8 cellular contexts compared by ENCODE assay signal in the genomic region with DNA sequence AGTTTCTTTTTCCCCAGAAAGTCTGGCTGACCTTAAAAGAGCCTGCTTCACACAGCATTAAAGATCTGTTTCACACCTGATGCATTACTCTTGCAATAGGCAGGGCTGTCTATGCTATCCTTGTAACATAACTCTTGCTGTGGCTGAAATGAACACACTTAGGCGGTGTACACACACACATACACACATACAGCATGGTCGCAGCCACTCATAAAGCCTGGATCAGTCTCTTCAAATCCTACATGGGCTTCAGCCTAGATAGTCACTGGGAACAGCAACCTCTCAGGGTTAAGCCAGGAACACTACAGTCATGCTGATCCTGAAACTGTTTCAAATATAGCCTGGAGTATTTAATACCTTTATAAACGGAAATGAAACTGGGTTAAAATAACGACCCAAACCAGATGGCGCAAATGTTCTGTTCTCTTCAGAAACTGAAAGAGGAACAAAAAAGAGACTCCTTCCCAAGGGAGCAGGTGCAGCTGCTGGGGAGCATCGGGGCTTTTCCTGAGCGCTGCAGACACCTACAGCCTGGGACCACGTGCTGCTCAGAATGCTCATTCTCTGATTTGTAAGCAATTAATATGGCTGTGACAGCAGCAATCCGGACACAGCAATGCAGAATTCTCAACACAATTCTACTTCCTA.
DNase-seq lines count a peak whose midpoint lies in the region; ATAC-seq, FAIRE-seq and TF ChIP-seq lines count a peak whose summit lies in the region.

No MANE protein-coding gene starts in this region.

- no peak overlapping the region for H3K9ac ChIP-seq in HepG2 (ENCODE audit: insufficient read depth, low read depth, low read length)

- no peaks in the 10 kb centered on the region for H3K9me3 Mint-ChIP-seq in naive thymus-derived CD8-positive, alpha-beta T cell

- H3K27ac ChIP-seq in right lobe of liver (no peak overlapping the region), HepG2 (ENCODE audit: extremely low read length, insufficient read depth, low read length) (no peak overlapping the region)

- TF ChIP-seq EP300 in HepG2 (IDR thresholded peaks at IDR 0.05; ENCODE audit: low read depth in 2 of 2, low read length in 2 of 2) (no peak), HepG2 (CRISPR knock-in tag; IDR thresholded peaks at IDR 0.05; ENCODE audit: borderline replicate concordance) (no peak)

- CTCF ChIA-PET in HepG2 (lab: Yijun Ruan, JAX; ENCODE audit: low intra/inter-chr PET ratio, low total read pairs) = no interaction called here

- BruUV-seq in HepG2 (replicated peaks; lab: Mats Ljungman, UMichigan) = no TSS peak

- POLR2A ChIA-PET in HepG2 (lab: Yijun Ruan, JAX) = no interaction called here
- POLR2A ChIA-PET in naive thymus-derived CD8-positive, alpha-beta T cell (lab: Charles Lee) = interaction anchor here (0.6 to 2.0 kb wide), 6 partner anchors 10 to 731 kb away, joined by 3 to 8 read pairs (median 4); no protein-coding TSS in a partner anchor

- H3K4me2 ChIP-seq in HepG2 (ENCODE audit: low read depth, low read length) = no peak overlapping the region

- no peak for FAIRE-seq in HepG2 (lab: Jason Lieb, UNC)
- no peak for FAIRE-seq in frontal cortex (lab: Jason Lieb, UNC)

- intact Hi-C loops in right lobe of liver (cut with DNase I) (no loop called here), HepG2 (cut with micrococcal nuclease; ENCODE audit: unreplicated experiment) (no loop called here)

- no peak for TF ChIP-seq RAD21 in HepG2 (CRISPR knock-in tag; IDR thresholded peaks at IDR 0.05)

- TF ChIP-seq CTCF in right lobe of liver (IDR thresholded peaks at IDR 0.05) (no peak), HepG2 (CRISPR knock-in tag; IDR thresholded peaks at IDR 0.05) (no peak)

- H3K4me3 ChIP-seq in right lobe of liver (no peak overlapping the region), HepG2 (replicated peaks in 1 of 3; ENCODE audit: insufficient read depth in 1 of 3, low read depth in 2 of 3, low read length in 3 of 3) (no peak overlapping the region)

- H3K36me3 Mint-ChIP-seq in naive thymus-derived CD8-positive, alpha-beta T cell = no peaks in the 10 kb centered on the region

- 44% methylated on average over 8 of the region's 9 CpGs for WGBS in right lobe of liver (ENCODE audit: insufficient coverage, low coverage, low lambda C conversion rate, missing lambda C conversion rate)
- 18% methylated on average over 8 of the region's 9 CpGs for WGBS in HepG2 (ENCODE audit: low lambda C conversion rate)

- peak overlapping the region; percentile 56 to 86 (median 76) for H3K27ac Mint-ChIP-seq in naive thymus-derived CD8-positive, alpha-beta T cell

- in situ Hi-C loops in HepG2 (cut with HindIII; ENCODE audit: extremely low pct_ligation_motif_present, low pct_unique_long_range_greater_than_20kb) = no loop called here

- no peaks in the 10 kb centered on the region for H3K9me3 ChIP-seq in right lobe of liver
- no peaks in the 10 kb centered on the region for H3K9me3 ChIP-seq in HepG2 (ENCODE audit: low read length)

- no peaks in the 10 kb centered on the region for H4K20me1 ChIP-seq in HepG2 (ENCODE audit: insufficient read depth, low read length)

- H3K4me1 ChIP-seq in right lobe of liver (no peaks in the 10 kb centered on the region), HepG2 (ENCODE audit: insufficient read depth, low read length) (no peaks in the 10 kb centered on the region)

- ATAC-seq in right lobe of liver (peak; percentile 39 to 66 (median 44)), HepG2 (no peak), HG02885 (IDR thresholded peaks at IDR 0.05; ENCODE audit: poor library complexity, unreplicated experiment) (peak; percentile 88)
- ATAC-seq in naive thymus-derived CD8-positive, alpha-beta T cell = peak; percentile 45 to 76

- DNase-seq in right lobe of liver = no peak
- DNase-seq in HepG2 (ENCODE audit: low spot score) = no peak
- DNase-seq in OCI-M1 (lab: John Stamatoyannopoulos, UW) = peak; percentile 16
- DNase-seq in naive thymus-derived CD8-positive, alpha-beta T cell = peak in 3 of 10 donors; percentile 8 to 46 (median 20)
- no peak for DNase-seq in frontal cortex (ENCODE audit: low spot score in 2 of 2)
- no peak for DNase-seq in AML-193 (lab: John Stamatoyannopoulos, UW)
- DNase-seq in NCI-H1436 treated with DMSO at 0.1 percent for 48 hours (lab: John Stamatoyannopoulos, UW) = no peak

- TF ChIP-seq POLR2A in right lobe of liver (IDR thresholded peaks at IDR 0.05) = no peak
- no peak for TF ChIP-seq POLR2A in HepG2 (IDR thresholded peaks at IDR 0.05; ENCODE audit: insufficient read depth in 1 of 2, low read depth in 2 of 2, low read length in 2 of 2)

- no peak overlapping the region for H2AFZ ChIP-seq in HepG2 (ENCODE audit: low read length)

- H3K36me3 ChIP-seq in right lobe of liver (no peaks in the 10 kb centered on the region), HepG2 (replicated peaks in 1 of 2; ENCODE audit: control insufficient read depth in 1 of 2, insufficient read depth in 2 of 2, low read length in 2 of 2) (no peaks in the 10 kb centered on the region)

- peaks cover 19 to 61% (median 36%) of the 10 kb centered on the region in 4 donors for H3K4me1 Mint-ChIP-seq in naive thymus-derived CD8-positive, alpha-beta T cell

- H3K27me3 ChIP-seq in right lobe of liver (no peaks in the 10 kb centered on the region), HepG2 (ENCODE audit: control insufficient read depth in 1 of 2, insufficient read depth in 2 of 2, low read length in 2 of 2) (peaks cover 0 to 31% of the 10 kb centered on the region in 2 experiments; a peak in 1 of 5 replicates)

- H3K4me3 Mint-ChIP-seq in naive thymus-derived CD8-positive, alpha-beta T cell = peak overlapping the region; percentile 77 to 88 (median 84)

- no peaks in the 10 kb centered on the region for H3K79me2 ChIP-seq in HepG2 (ENCODE audit: insufficient read depth, low read length)

- no peaks in the 10 kb centered on the region for H3K27me3 Mint-ChIP-seq in naive thymus-derived CD8-positive, alpha-beta T cell

TF ChIP-seq in HepG2, 621 proteins besides CTCF, POLR2A, EP300 and RAD21:
- TF ChIP-seq NFE2 (CRISPR knock-in tag; IDR thresholded peaks at IDR 0.05) = no peak
- TF ChIP-seq ZNF207 (IDR thresholded peaks at IDR 0.05; ENCODE audit: borderline replicate concordance) = no peak
- TF ChIP-seq, protein P1, sequence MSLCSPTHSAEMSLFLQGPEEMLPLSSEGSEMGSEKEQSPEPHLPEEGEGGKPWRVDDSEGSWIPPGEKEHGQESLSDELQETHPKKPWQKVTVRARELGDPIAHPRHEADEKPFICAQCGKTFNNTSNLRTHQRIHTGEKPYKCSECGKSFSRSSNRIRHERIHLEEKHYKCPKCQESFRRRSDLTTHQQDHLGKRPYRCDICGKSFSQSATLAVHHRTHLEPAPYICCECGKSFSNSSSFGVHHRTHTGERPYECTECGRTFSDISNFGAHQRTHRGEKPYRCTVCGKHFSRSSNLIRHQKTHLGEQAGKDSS (CRISPR knock-in tag; IDR thresholded peaks at IDR 0.05; ENCODE audit: borderline replicate concordance, low read depth) = no peak
- no peak for TF ChIP-seq ZNF224 (CRISPR knock-in tag; IDR thresholded peaks at IDR 0.05)
